Comparison of ENCODE assay signal across 8 cellular contexts in the genomic region with DNA sequence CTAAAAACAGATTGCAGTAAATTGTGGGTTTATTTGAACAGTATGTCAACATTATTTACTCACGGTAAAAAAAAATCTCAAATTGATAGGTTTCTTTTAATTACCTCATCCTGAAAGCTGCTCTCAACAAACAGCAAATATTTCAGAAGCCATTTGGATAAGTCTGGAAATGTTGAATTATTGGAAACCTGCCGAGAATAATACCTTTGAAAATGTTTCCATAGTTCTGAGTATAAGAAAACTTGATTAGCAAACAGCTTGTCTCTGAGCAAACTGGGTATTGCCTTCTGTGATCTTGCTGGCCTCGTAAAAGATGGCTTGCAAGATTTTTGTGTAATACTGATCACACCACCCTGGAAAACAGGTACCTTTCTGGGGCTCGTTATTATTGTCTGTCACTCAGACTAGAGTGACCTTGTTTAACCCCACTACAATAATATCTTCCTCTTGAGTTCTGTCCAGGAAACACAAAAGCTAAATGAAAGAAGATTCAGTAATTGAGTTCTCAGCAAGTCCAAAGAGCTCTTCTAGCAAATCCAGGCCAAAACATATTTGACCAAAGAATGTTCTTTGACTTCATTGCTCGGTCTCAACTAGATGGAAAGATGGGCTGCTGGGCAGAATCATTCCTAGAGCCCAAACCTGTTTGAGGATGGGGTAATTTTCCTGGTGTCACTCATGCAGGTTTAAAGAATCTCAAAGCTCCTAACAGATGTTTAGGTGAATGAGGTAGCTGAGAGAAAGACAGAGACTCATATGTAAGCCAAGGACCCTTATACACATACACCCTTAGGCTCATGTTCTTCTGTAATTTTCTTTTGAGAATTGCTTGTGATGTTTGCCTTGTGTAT.
DNase-seq lines count a peak whose midpoint lies in the region; TF ChIP-seq lines count a peak whose summit lies in the region.

No MANE protein-coding gene starts in this region.

- peak overlapping the region; percentile 76 for H3K4me3 Mint-ChIP-seq in activated T-cell treated with anti-CD3 and anti-CD28 coated beads, Interleukin-2, amount 50 U/mL, for 24 hours
- H3K4me3 Mint-ChIP-seq in immature natural killer cell, result peak overlapping the region; percentile 95 to 100 (median 99)

- no peak overlapping the region for H3K27ac Mint-ChIP-seq in activated T-cell treated with anti-CD3 and anti-CD28 coated beads, Interleukin-2, amount 50 U/mL, for 24 hours
- H3K27ac Mint-ChIP-seq in immature natural killer cell, result peak overlapping the region; percentile 88 to 97 (median 94)

- peaks cover 9% of the 10 kb centered on the region for H3K4me1 ChIP-seq in stomach smooth muscle (ENCODE audit: control insufficient read depth, insufficient read depth, low read length)

- intact Hi-C loops in head of caudate nucleus (cut with DNase I), result no loop called here

- H3K36me3 ChIP-seq in WERI-Rb-1 (no peaks in the 10 kb centered on the region), stomach smooth muscle (ENCODE audit: control insufficient read depth in 2 of 2, insufficient read depth in 2 of 2, low read length in 2 of 2) (no peaks in the 10 kb centered on the region)

- H3K4me1 Mint-ChIP-seq in activated T-cell treated with anti-CD3 and anti-CD28 coated beads, Interleukin-2, amount 50 U/mL, for 24 hours (ENCODE audit: low read depth), result peaks cover 18% of the 10 kb centered on the region
- peaks cover 17 to 18% of the 10 kb centered on the region in 2 donors for H3K4me1 Mint-ChIP-seq in immature natural killer cell

- H3K36me3 Mint-ChIP-seq in activated T-cell treated with anti-CD3 and anti-CD28 coated beads, Interleukin-2, amount 50 U/mL, for 24 hours (ENCODE audit: low read depth), result no peaks in the 10 kb centered on the region
- H3K36me3 Mint-ChIP-seq in immature natural killer cell, result no peaks in the 10 kb centered on the region

- H3K27me3 ChIP-seq in WERI-Rb-1 (ENCODE audit: insufficient read depth, low read depth, severe bottlenecking), result no peaks in the 10 kb centered on the region
- H3K27me3 ChIP-seq in stomach smooth muscle (ENCODE audit: control insufficient read depth in 1 of 2, insufficient read depth in 2 of 2, low read length in 2 of 2), result no peaks in the 10 kb centered on the region

- no peak for DNase-seq in activated T-cell treated with anti-CD3 and anti-CD28 coated beads, Interleukin-2, amount 50 U/mL, for 24 hours
- DNase-seq in activated T-cell treated with anti-CD3 and anti-CD28 coated beads, Interleukin-2, amount 50 U/mL, for 48 hours, result no peak
- no peak for DNase-seq in WERI-Rb-1
- DNase-seq in immature natural killer cell, result peak in 2 of 3 donors; percentile 0 to 12
- no peak for DNase-seq in epidermal melanocyte (ENCODE audit: insufficient read length, low spot score)
- DNase-seq in stimulated activated CD4-positive, alpha-beta T cell treated with anti-CD3 and anti-CD28 coated beads, Interleukin-15, amount 100 ng/mL, for 24 hours, result no peak
- no peak for DNase-seq in head of caudate nucleus

- H3K9me3 ChIP-seq in WERI-Rb-1 (ENCODE audit: severe bottlenecking) (peaks cover 10% of the 10 kb centered on the region), stomach smooth muscle (ENCODE audit: control insufficient read depth in 2 of 2, low read length in 2 of 2) (peaks cover 0 to 4% of the 10 kb centered on the region in 2 donors)

- H3K9me3 Mint-ChIP-seq in activated T-cell treated with anti-CD3 and anti-CD28 coated beads, Interleukin-2, amount 50 U/mL, for 24 hours, result no peaks in the 10 kb centered on the region
- H3K9me3 Mint-ChIP-seq in immature natural killer cell, result peaks cover 0 to 1% (median 0%) of the 10 kb centered on the region in 6 donors

- peaks cover 18% of the 10 kb centered on the region for H3K27me3 Mint-ChIP-seq in activated T-cell treated with anti-CD3 and anti-CD28 coated beads, Interleukin-2, amount 50 U/mL, for 24 hours
- H3K27me3 Mint-ChIP-seq in immature natural killer cell (ENCODE audit: low read depth in 3 of 3), result peaks cover 13 to 23% (median 22%) of the 10 kb centered on the region in 3 donors

- H3K9ac ChIP-seq in stomach smooth muscle (ENCODE audit: low read length in 2 of 2), result peak overlapping the region; percentile 91 to 94

- H3K27ac ChIP-seq in WERI-Rb-1 (peak overlapping the region; percentile 97), stomach smooth muscle (ENCODE audit: low read length) (peak overlapping the region; percentile 95)

- H3K4me3 ChIP-seq in WERI-Rb-1 (ENCODE audit: low read depth, low read length) (peak overlapping the region; percentile 81), stomach smooth muscle (ENCODE audit: low read length in 2 of 2) (peak overlapping the region; percentile 89 to 91)

- no peak for TF ChIP-seq CTCF in WERI-Rb-1 (IDR thresholded peaks at IDR 0.05; ENCODE audit: low read depth, low read length)

Comparison
In these comparisons a context has a peak if more than half of its experiments do, and no peak if none do; other contexts are left out.
1. DNase-seq: peak in immature natural killer cell (2 of 3); none in activated T-cell treated with anti-CD3 and anti-CD28 coated beads, Interleukin-2, amount 50 U/mL, for 24 hours (single experiment), activated T-cell treated with anti-CD3 and anti-CD28 coated beads, Interleukin-2, amount 50 U/mL, for 48 hours (0 of 2), WERI-Rb-1 (single experiment), epidermal melanocyte (single experiment), stimulated activated CD4-positive, alpha-beta T cell treated with anti-CD3 and anti-CD28 coated beads, Interleukin-15, amount 100 ng/mL, for 24 hours (single experiment) and head of caudate nucleus (0 of 42).